ENCODE assay signal across 8 cellular contexts in genomic region chr1:40315795-40316594, GRCh38. TPM values are rescaled to one million over a fixed set of nuclear protein-coding genes. Genes with fewer than 3 reads are reported as not detected.
DNase-seq lines count a peak whose midpoint lies in the region; FAIRE-seq and TF ChIP-seq lines count a peak whose summit lies in the region.

No MANE protein-coding gene starts in this region.

- peak overlapping the region; percentile 42 to 54 for H3K18ac ChIP-seq in mesenchymal stem cell (ENCODE audit: low read depth in 1 of 2, low read length in 2 of 2)

- peak overlapping the region; percentile 61 for H2BK120ac ChIP-seq in mesenchymal stem cell (ENCODE audit: low read depth, low read length)

- H3K36me3 ChIP-seq in A673 (ENCODE audit: insufficient read depth, low read length, poor library complexity, severe bottlenecking) = no peaks in the 10 kb centered on the region
- no peaks in the 10 kb centered on the region for H3K36me3 ChIP-seq in mesenchymal stem cell (ENCODE audit: control insufficient read depth in 1 of 2, insufficient read depth in 2 of 2, low read depth in 1 of 2, low read length in 2 of 2)

- H2BK12ac ChIP-seq in mesenchymal stem cell (ENCODE audit: low read length in 2 of 2) = peak overlapping the region in 1 of 2 experiments; percentile 55

- H3K9ac ChIP-seq in mesenchymal stem cell (ENCODE audit: low read length) = peak overlapping the region; percentile 49

- H3K27ac Mint-ChIP-seq in T-helper 1 cell treated with Interleukin-12 subunit alpha and Interleukin-12 subunit beta and Interleukin-4 antibody, amounts not matched to agents 30 μg/mL and 1 μg/mL, for 36 hours = peak overlapping the region; percentile 54
- peak overlapping the region; percentile 44 for H3K27ac Mint-ChIP-seq in dendritic cell treated with granulocyte-macrophage colony-stimulating factor and Interleukin-4, amounts not matched to agents 40 ng/mL and 50 ng/mL, for 4 days

- intact Hi-C loops in A673 (cut with micrococcal nuclease; ENCODE audit: unreplicated experiment) = loop anchor here (5.0 kb wide), 1 partner anchor 86 kb away; no protein-coding TSS in a partner anchor
- intact Hi-C loops in dendritic cell treated with granulocyte-macrophage colony-stimulating factor and Interleukin-4, amounts not matched to agents 40 ng/mL and 50 ng/mL, for 4 days (cut with micrococcal nuclease) = loop anchor here (10.0 kb wide), 1 partner anchor 231 kb away; no protein-coding TSS in a partner anchor

- H3K4me1 Mint-ChIP-seq in T-helper 1 cell treated with Interleukin-12 subunit alpha and Interleukin-12 subunit beta and Interleukin-4 antibody, amounts not matched to agents 30 μg/mL and 1 μg/mL, for 36 hours (ENCODE audit: low read depth) = peaks cover 43% of the 10 kb centered on the region
- peaks cover 60% of the 10 kb centered on the region for H3K4me1 Mint-ChIP-seq in dendritic cell treated with granulocyte-macrophage colony-stimulating factor and Interleukin-4, amounts not matched to agents 40 ng/mL and 50 ng/mL, for 4 days (ENCODE audit: low read depth)

- no peak overlapping the region for H2BK5ac ChIP-seq in mesenchymal stem cell (ENCODE audit: low read depth, low read length, poor library complexity, severe bottlenecking)

- no peak overlapping the region for H3K27ac ChIP-seq in A673 (ENCODE audit: low read depth, low read length, poor library complexity, severe bottlenecking)
- no peak overlapping the region for H3K27ac ChIP-seq in mesenchymal stem cell (ENCODE audit: low read length, poor library complexity, severe bottlenecking)

- peak overlapping the region in 1 of 2 experiments; percentile 49 for H3K4ac ChIP-seq in mesenchymal stem cell (ENCODE audit: low read depth in 1 of 2, low read length in 2 of 2)

- peaks cover 12% of the 10 kb centered on the region for H3K4me1 ChIP-seq in A673 (ENCODE audit: insufficient read depth, low read length, poor library complexity, severe bottlenecking)
- H3K4me1 ChIP-seq in mesenchymal stem cell (ENCODE audit: control insufficient read depth, insufficient read depth, low read depth, low read length) = peaks cover 34% of the 10 kb centered on the region

- no peaks in the 10 kb centered on the region for H3K79me1 ChIP-seq in mesenchymal stem cell (replicated peaks; ENCODE audit: low read length, poor library complexity, severe bottlenecking)

- peak; percentile 60 for DNase-seq in A673 (ENCODE audit: low spot score)
- no peak for DNase-seq in GM19239 (ENCODE audit: insufficient read length, low spot score)
- peak; percentile 27 for DNase-seq in mesenchymal stem cell
- peak; percentile 69 for DNase-seq in superior temporal gyrus (ENCODE audit: extremely low spot score)
- DNase-seq in occipital lobe (lab: John Stamatoyannopoulos, UW) = no peak
- DNase-seq in middle frontal gyrus (ENCODE audit: extremely low spot score, low spot score) = no peak

- no peaks in the 10 kb centered on the region for H3K9me3 Mint-ChIP-seq in T-helper 1 cell treated with Interleukin-12 subunit alpha and Interleukin-12 subunit beta and Interleukin-4 antibody, amounts not matched to agents 30 μg/mL and 1 μg/mL, for 36 hours
- no peaks in the 10 kb centered on the region for H3K9me3 Mint-ChIP-seq in dendritic cell treated with granulocyte-macrophage colony-stimulating factor and Interleukin-4, amounts not matched to agents 40 ng/mL and 50 ng/mL, for 4 days

- peak overlapping the region; percentile 84 for H2BK15ac ChIP-seq in mesenchymal stem cell (ENCODE audit: low read depth, poor library complexity, severe bottlenecking)

- H3K27me3 Mint-ChIP-seq in T-helper 1 cell treated with Interleukin-12 subunit alpha and Interleukin-12 subunit beta and Interleukin-4 antibody, amounts not matched to agents 30 μg/mL and 1 μg/mL, for 36 hours (ENCODE audit: low read depth) = peaks cover 28% of the 10 kb centered on the region
- peaks cover 51% of the 10 kb centered on the region for H3K27me3 Mint-ChIP-seq in dendritic cell treated with granulocyte-macrophage colony-stimulating factor and Interleukin-4, amounts not matched to agents 40 ng/mL and 50 ng/mL, for 4 days

- H4K91ac ChIP-seq in mesenchymal stem cell (ENCODE audit: low read length) = peak overlapping the region; percentile 14

- peaks cover 8% of the 10 kb centered on the region for H3K36me3 Mint-ChIP-seq in T-helper 1 cell treated with Interleukin-12 subunit alpha and Interleukin-12 subunit beta and Interleukin-4 antibody, amounts not matched to agents 30 μg/mL and 1 μg/mL, for 36 hours (ENCODE audit: low read depth)
- no peaks in the 10 kb centered on the region for H3K36me3 Mint-ChIP-seq in dendritic cell treated with granulocyte-macrophage colony-stimulating factor and Interleukin-4, amounts not matched to agents 40 ng/mL and 50 ng/mL, for 4 days (ENCODE audit: low read depth)

- peak overlapping the region; percentile 80 for H3K4me3 Mint-ChIP-seq in T-helper 1 cell treated with Interleukin-12 subunit alpha and Interleukin-12 subunit beta and Interleukin-4 antibody, amounts not matched to agents 30 μg/mL and 1 μg/mL, for 36 hours
- peak overlapping the region; percentile 70 for H3K4me3 Mint-ChIP-seq in dendritic cell treated with granulocyte-macrophage colony-stimulating factor and Interleukin-4, amounts not matched to agents 40 ng/mL and 50 ng/mL, for 4 days

- POLR2A ChIA-PET in A673 (lab: Charles Lee; ENCODE audit: low non-redundant PET) = interaction anchor here (0.6 kb wide), 1 partner anchor 75 kb away, joined by 19 read pairs; no protein-coding TSS in a partner anchor

- no peak overlapping the region for H2AK5ac ChIP-seq in mesenchymal stem cell (ENCODE audit: low read length, severe bottlenecking)

- no peak overlapping the region for H3K14ac ChIP-seq in mesenchymal stem cell (ENCODE audit: low read length in 2 of 2)

- H3K27me3 ChIP-seq in A673 (replicated peaks; ENCODE audit: insufficient read depth, low read depth, low read length, poor library complexity) (no peaks in the 10 kb centered on the region), mesenchymal stem cell (ENCODE audit: control insufficient read depth in 1 of 2, insufficient read depth in 1 of 2, low read length in 2 of 2) (peaks cover 27 to 37% of the 10 kb centered on the region in 2 experiments)

- peak; percentile 75 for FAIRE-seq in GM19239 (lab: Jason Lieb, UNC)

- CTCF ChIA-PET in A673 (lab: Charles Lee) = interaction anchor here (0.7 to 1.9 kb wide), 9 partner anchors 10 to 200 kb away, joined by 3 to 12 read pairs (median 4); partner anchors contain the start of gene ZMPSTE24

- H3K23ac ChIP-seq in mesenchymal stem cell (ENCODE audit: low read length in 2 of 2) = peak overlapping the region in 1 of 2 experiments; percentile 28

- H2AFZ ChIP-seq in mesenchymal stem cell (ENCODE audit: low read depth, low read length) = peak overlapping the region; percentile 70

- no peak for TF ChIP-seq CTCF in A673 (conservative IDR thresholded peaks at IDR 0.05; ENCODE audit: low read depth, low read length)

- H3K9me3 ChIP-seq in A673 (ENCODE audit: low read depth, low read length, poor library complexity, severe bottlenecking) (no peaks in the 10 kb centered on the region), mesenchymal stem cell (ENCODE audit: control insufficient read depth, low read length) (no peaks in the 10 kb centered on the region)

- H3K4me3 ChIP-seq in A673 (ENCODE audit: low read depth, low read length, poor library complexity, severe bottlenecking) (peak overlapping the region; percentile 56), mesenchymal stem cell (ENCODE audit: insufficient read depth in 1 of 2, low read depth in 1 of 2, low read length in 2 of 2) (peak overlapping the region; percentile 45 to 67)

- peak overlapping the region; percentile 72 for H3K4me2 ChIP-seq in mesenchymal stem cell (ENCODE audit: low read length, poor library complexity, severe bottlenecking)

- WGBS in mesenchymal stem cell = 6% methylated on average over 36 of the region's 41 CpGs

- no TSS peak for BruUV-seq in A673 (replicated peaks; lab: Mats Ljungman, UMichigan)

- peak overlapping the region; percentile 81 for H4K8ac ChIP-seq in mesenchymal stem cell (ENCODE audit: low read length)

RNA-seq across cellular contexts. Expression of gene COL9A2, which starts 1.1 kb away (rescaled TPM):
- total RNA-seq in A673 (2021) (5.2 and 5.9 TPM in 2 replicates), occipital lobe (17.5 TPM)
- polyA plus RNA-seq in mesenchymal stem cell (2013, experiment 1 of 2) = 1.1 TPM
- 1.2 TPM for polyA plus RNA-seq in mesenchymal stem cell (2013, experiment 2 of 2)

RNA-seq across cellular contexts. Expression of gene SMAP2, which starts 57.5 kb away (rescaled TPM):
- total RNA-seq in A673 (2021) (52.0 and 58.5 TPM in 2 replicates), occipital lobe (24.6 TPM)
- polyA plus RNA-seq in mesenchymal stem cell (2013, experiment 1 of 2) = 24.8 TPM
- polyA plus RNA-seq in mesenchymal stem cell (2013, experiment 2 of 2) = 25.6 TPM

RNA-seq across cellular contexts. Expression of gene ZMPSTE24, which starts 58.0 kb away (rescaled TPM):
- 57.5 and 72.1 TPM in 2 replicates for total RNA-seq in A673 (2021)
- polyA plus RNA-seq in mesenchymal stem cell (2013, experiment 1 of 2) = 49.7 TPM
- polyA plus RNA-seq in mesenchymal stem cell (2013, experiment 2 of 2) = 51.8 TPM
- total RNA-seq in occipital lobe = 51.0 TPM

Comparison
In these comparisons a context has a peak if more than half of its experiments do, and no peak if none do; other contexts are left out.
1. DNase-seq: peak in A673 (single experiment), mesenchymal stem cell (single experiment) and superior temporal gyrus (single experiment); none in GM19239 (single experiment), occipital lobe (single experiment) and middle frontal gyrus (single experiment).